In genomic region chr5:172564883-172565282, GRCh38 we compare ENCODE assay signal across 17 cellular contexts.
"Had no signal": no experiment of that assay in that cellular context is flagged by ENCODE, and none has a peak within 500 bp of the region (broad histone marks: within the 10 kb centered on the region; RNA-seq: fewer than 3 reads in every experiment).

No MANE protein-coding gene starts in this region.

- FAIRE-seq: frontal cortex, TTC549 had no signal

- H3K36me3 ChIP-seq: heart left ventricle, left lung, thyroid gland, uterus had no signal

- H3K27ac ChIP-seq: left lung, thyroid gland, uterus had no signal

- H3K4me1 Mint-ChIP-seq: activated naive CD4-positive, alpha-beta T cell treated with anti-CD3 and anti-CD28 coated beads, Interleukin-2, amount 50 U/mL, for 24 hours had no signal

- H3K4me3 ChIP-seq: heart left ventricle, left lung, thyroid gland, uterus had no signal

- H3K4me3 Mint-ChIP-seq: activated naive CD4-positive, alpha-beta T cell treated with anti-CD3 and anti-CD28 coated beads, Interleukin-2, amount 50 U/mL, for 24 hours; nephron had no signal

- H3K9me3 ChIP-seq: heart left ventricle, left lung, thyroid gland, uterus had no signal

- H3K27ac Mint-ChIP-seq: activated naive CD4-positive, alpha-beta T cell treated with anti-CD3 and anti-CD28 coated beads, Interleukin-2, amount 50 U/mL, for 24 hours; nephron had no signal

- H3K9me3 Mint-ChIP-seq: activated naive CD4-positive, alpha-beta T cell treated with anti-CD3 and anti-CD28 coated beads, Interleukin-2, amount 50 U/mL, for 24 hours; nephron had no signal

- DNase-seq: activated CD4-positive, alpha-beta T cell treated with anti-CD3 and anti-CD28 coated beads, Interleukin-2, amount 50 U/mL, for 1 hour; activated CD4-positive, CD25-positive, alpha-beta regulatory T cell; activated T-cell treated with anti-CD3 and anti-CD28 coated beads, Interleukin-2, amount 50 U/mL, for 1 hour; central memory CD4-positive, alpha-beta T cell; cortex of kidney; effector CD8-positive, alpha-beta T cell; islet precursor cell; left lung; stimulated activated CD4-positive, alpha-beta T cell treated with anti-CD3 and anti-CD28 coated beads, Interleukin-15, amount 100 ng/mL, for 24 hours; stimulated activated CD4-positive, alpha-beta T cell treated with anti-CD3 and anti-CD28 coated beads, Interleukin-4, amount 100 ng/mL, for 24 hours; uterus had no signal

- H3K4me1 ChIP-seq: left lung, uterus had no signal

- H3K36me3 Mint-ChIP-seq: activated naive CD4-positive, alpha-beta T cell treated with anti-CD3 and anti-CD28 coated beads, Interleukin-2, amount 50 U/mL, for 24 hours had no signal
